Comparison of ENCODE assay signal across 15 cellular contexts in the genomic region with DNA sequence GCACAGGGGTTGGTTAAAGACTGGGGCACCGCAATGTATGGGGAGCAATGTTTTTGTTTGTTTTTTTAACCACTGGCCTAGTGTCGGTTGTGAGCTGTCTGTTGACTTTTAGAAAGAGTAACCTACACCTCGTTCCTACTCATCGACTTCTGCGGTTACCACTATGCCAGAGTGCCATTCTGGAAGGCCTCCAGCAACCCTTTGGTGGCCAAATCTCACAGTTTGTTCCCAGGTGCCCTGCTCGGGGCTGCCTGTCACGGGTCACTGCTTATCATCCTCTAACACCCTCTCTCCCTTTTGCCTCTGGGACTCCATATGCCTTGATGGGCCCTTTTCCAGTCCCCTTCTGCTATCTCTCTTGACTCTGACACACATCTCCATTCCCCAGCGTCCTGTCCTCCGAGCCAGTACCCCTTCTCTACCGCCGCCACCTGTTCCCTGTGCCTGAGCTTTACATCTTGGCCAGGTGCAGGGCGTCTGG.
A peak's percentile ranks its signal among the peaks of the same experiment; 100 is the strongest.
DNase-seq lines count a peak whose midpoint lies in the region; ATAC-seq, FAIRE-seq and TF ChIP-seq lines count a peak whose summit lies in the region.
"Had no signal": no experiment of that assay in that cellular context is flagged by ENCODE, and none has a peak within 500 bp of the region (broad histone marks: within the 10 kb centered on the region; RNA-seq: fewer than 3 reads in every experiment).

No MANE protein-coding gene starts in this region.

- H3K9ac ChIP-seq in kidney (ENCODE audit: low read length in 2 of 2) = no peak overlapping the region

- H3K27ac ChIP-seq in angular gyrus (ENCODE audit: low read depth, low read length) (peak overlapping the region; percentile 34), right atrium auricular region (peak overlapping the region; percentile 72 to 80), aorta (ENCODE audit: low read depth in 1 of 2, low read length in 2 of 2) (peak overlapping the region; percentile 72 to 98), kidney (ENCODE audit: low read depth in 2 of 2, low read length in 2 of 2) (no peak overlapping the region)

- ATAC-seq in aorta (ENCODE audit: low FRiP score) = no peak
- no peak for ATAC-seq in GM18511 (IDR thresholded peaks at IDR 0.05; ENCODE audit: unreplicated experiment)

- H3K4me1 ChIP-seq in right atrium auricular region (peaks cover 0 to 46% of the 10 kb centered on the region in 2 donors), aorta (ENCODE audit: control insufficient read depth in 1 of 2, insufficient read depth in 2 of 2, low read length in 2 of 2) (peaks cover 9 to 22% of the 10 kb centered on the region in 2 donors), kidney (ENCODE audit: control insufficient read depth in 1 of 2, insufficient read depth in 1 of 2, low read depth in 1 of 2, low read length in 2 of 2) (peaks cover 0 to 6% of the 10 kb centered on the region in 2 donors)

- TF ChIP-seq CTCF in right atrium auricular region (IDR thresholded peaks at IDR 0.05) (no peak), kidney (IDR thresholded peaks at IDR 0.05; ENCODE audit: borderline replicate concordance, extremely low read depth, insufficient read depth) (no peak)

- no peak for FAIRE-seq in kidney (lab: Jason Lieb, UNC)

- no peaks in the 10 kb centered on the region for H3K9me3 ChIP-seq in right atrium auricular region
- H3K9me3 ChIP-seq in aorta (ENCODE audit: control insufficient read depth, low read length) = no peaks in the 10 kb centered on the region
- H3K9me3 ChIP-seq in kidney (ENCODE audit: control insufficient read depth in 1 of 2, low read length in 2 of 2) = no peaks in the 10 kb centered on the region

- H3K36me3 ChIP-seq in right atrium auricular region = no peaks in the 10 kb centered on the region
- H3K36me3 ChIP-seq in aorta (ENCODE audit: control insufficient read depth in 1 of 2, insufficient read depth in 2 of 2, low read length in 1 of 2) = no peaks in the 10 kb centered on the region
- no peaks in the 10 kb centered on the region for H3K36me3 ChIP-seq in kidney (ENCODE audit: control insufficient read depth in 1 of 2, insufficient read depth in 2 of 2, low read length in 2 of 2)

- H3K4me3 ChIP-seq in right atrium auricular region (no peak overlapping the region), aorta (ENCODE audit: low read length in 2 of 2) (no peak overlapping the region), kidney (ENCODE audit: low read length in 2 of 2) (no peak overlapping the region)

- intact Hi-C loops in aorta (cut with DNase I) = loop anchor here in 1 of 2 donors (5.0 kb wide), 1 partner anchor 53 kb away; no protein-coding TSS in a partner anchor
- intact Hi-C loops in kidney (cut with DNase I) = no loop called here

- H3K27me3 ChIP-seq in right atrium auricular region = no peaks in the 10 kb centered on the region
- no peaks in the 10 kb centered on the region for H3K27me3 ChIP-seq in aorta (ENCODE audit: control insufficient read depth in 1 of 2, insufficient read depth in 2 of 2, low read length in 1 of 2)

- DNase-seq in NCI-H2107 treated with DMSO at 0.1 percent for 48 hours (lab: John Stamatoyannopoulos, UW; ENCODE audit: unreplicated experiment) (peak; percentile 86), NCI-H2107 (lab: John Stamatoyannopoulos, UW) (no peak), right atrium auricular region (ENCODE audit: low spot score) (no peak), aorta (no peak), kidney (no peak), T-helper 9 cell (no peak)
- DNase-seq: 8988T; activated effector memory CD4-positive, alpha-beta T cell treated with anti-CD3 and anti-CD28 coated beads, Interleukin-2, amount 50 U/mL, for 16 hours; CD4-positive, alpha-beta T cell; GDM1; NCI-H1105; NCI-H526; stimulated activated CD4-positive, alpha-beta T cell treated with anti-CD3 and anti-CD28 coated beads, Interleukin-2, amount 100 ng/mL, for 24 hours had no signal

- 39 to 53% methylated on average over 11 to 12 of the region's 12 CpGs for WGBS in aorta, 2 donors

Comparison
In these comparisons a context has a peak if more than half of its experiments do, and no peak if none do; other contexts are left out.
1. H3K27ac ChIP-seq: peak in angular gyrus (single experiment), right atrium auricular region (2 of 2) and aorta (2 of 2); none in kidney (0 of 2).